In genomic region chr9:134728801-134729495, GRCh38 we compare ENCODE assay signal across 19 cellular contexts.
"Had no signal": no experiment of that assay in that cellular context is flagged by ENCODE, and none has a peak within 500 bp of the region (broad histone marks: within the 10 kb centered on the region; RNA-seq: fewer than 3 reads in every experiment).

No MANE protein-coding gene starts in this region.

- H3K27me3 ChIP-seq: body of pancreas, testis, upper lobe of right lung had no signal

- H3K27me3 Mint-ChIP-seq: activated CD4-positive, alpha-beta T cell treated with anti-CD3 and anti-CD28 coated beads, Interleukin-2, amount 10 ng/mL, durations not matched to agents 24 days and 14 days; stimulated activated naive CD8-positive, alpha-beta T cell treated with anti-CD3 and anti-CD28 coated beads, Interleukin-15, amount 100 ng/mL, for 72 hours had no signal

- H3K4me3 Mint-ChIP-seq: activated CD4-positive, alpha-beta T cell treated with anti-CD3 and anti-CD28 coated beads, Interleukin-2, amount 10 ng/mL, durations not matched to agents 24 days and 14 days; activated CD8-positive, alpha-beta T cell treated with anti-CD3 and anti-CD28 coated beads for 36 hours; activated naive CD8-positive, alpha-beta T cell treated with anti-CD3 and anti-CD28 coated beads, Interleukin-2, amount 10 ng/mL, durations not matched to agents 7 days and 5 days; natural killer cell; stimulated activated naive CD8-positive, alpha-beta T cell treated with anti-CD3 and anti-CD28 coated beads, Interleukin-15, amount 100 ng/mL, for 72 hours had no signal

- H3K27ac Mint-ChIP-seq: activated CD4-positive, alpha-beta T cell treated with anti-CD3 and anti-CD28 coated beads, Interleukin-2, amount 10 ng/mL, durations not matched to agents 24 days and 14 days; activated CD8-positive, alpha-beta T cell treated with anti-CD3 and anti-CD28 coated beads for 36 hours; activated naive CD8-positive, alpha-beta T cell treated with anti-CD3 and anti-CD28 coated beads, Interleukin-2, amount 10 ng/mL, durations not matched to agents 7 days and 5 days; activated T-helper 2 cell treated with anti-CD3 and anti-CD28 coated beads, Interferon-gamma antibody, Interleukin-2, Interleukin-4, amounts not matched to agents 10 μg/mL and 5 μg/mL and 100 μg/mL, durations not matched to agents 14 hours and 24 hours and 36 hours; natural killer cell; stimulated activated naive CD8-positive, alpha-beta T cell treated with anti-CD3 and anti-CD28 coated beads, Interleukin-15, amount 100 ng/mL, for 72 hours had no signal

- H3K36me3 ChIP-seq: gastrocnemius medialis had no signal

- DNase-seq: activated CD4-positive, alpha-beta T cell treated with anti-CD3 and anti-CD28 coated beads, Interleukin-2, amount 10 ng/mL, durations not matched to agents 24 days and 14 days; activated CD8-positive, alpha-beta T cell treated with anti-CD3 and anti-CD28 coated beads for 36 hours; activated naive CD4-positive, alpha-beta T cell treated with Interleukin-2 at 50 U/mL for 16 hours; activated naive CD8-positive, alpha-beta T cell treated with anti-CD3 and anti-CD28 coated beads, Interleukin-2, amount 10 ng/mL, durations not matched to agents 7 days and 5 days; activated T-cell treated with anti-CD3 and anti-CD28 coated beads, Interleukin-2, amount 50 U/mL, for 1 hour; amygdala; body of pancreas; caudate nucleus; gastrocnemius medialis; lower lobe of right lung; natural killer cell; nucleus accumbens; stimulated activated CD4-positive, alpha-beta T cell treated with anti-CD3 and anti-CD28 coated beads, Interleukin-2, amount 100 ng/mL, for 48 hours; stimulated activated naive CD8-positive, alpha-beta T cell treated with anti-CD3 and anti-CD28 coated beads, Interleukin-15, amount 100 ng/mL, for 72 hours; T1000; testis; upper lobe of right lung had no signal

- H3K9me3 ChIP-seq: body of pancreas, gastrocnemius medialis, lower lobe of right lung, testis, upper lobe of right lung had no signal

- H3K9me3 Mint-ChIP-seq: activated CD8-positive, alpha-beta T cell treated with anti-CD3 and anti-CD28 coated beads for 36 hours; activated naive CD8-positive, alpha-beta T cell treated with anti-CD3 and anti-CD28 coated beads, Interleukin-2, amount 10 ng/mL, durations not matched to agents 7 days and 5 days had no signal

- ATAC-seq: activated CD8-positive, alpha-beta T cell treated with anti-CD3 and anti-CD28 coated beads for 36 hours; body of pancreas; gastrocnemius medialis; lower lobe of right lung; natural killer cell; stimulated activated naive CD8-positive, alpha-beta T cell treated with anti-CD3 and anti-CD28 coated beads, Interleukin-15, amount 100 ng/mL, for 72 hours; upper lobe of right lung had no signal

- H3K36me3 Mint-ChIP-seq: activated naive CD8-positive, alpha-beta T cell treated with anti-CD3 and anti-CD28 coated beads, Interleukin-2, amount 10 ng/mL, durations not matched to agents 7 days and 5 days; natural killer cell had no signal

- H3K4me3 ChIP-seq: body of pancreas, coronary artery, gastrocnemius medialis, lower lobe of right lung, testis, upper lobe of right lung had no signal

- H3K27ac ChIP-seq: body of pancreas, lower lobe of right lung, testis, upper lobe of right lung had no signal

- H3K4me1 ChIP-seq: gastrocnemius medialis had no signal
